Comparison of ENCODE assay signal across 11 cellular contexts in the genomic region with DNA sequence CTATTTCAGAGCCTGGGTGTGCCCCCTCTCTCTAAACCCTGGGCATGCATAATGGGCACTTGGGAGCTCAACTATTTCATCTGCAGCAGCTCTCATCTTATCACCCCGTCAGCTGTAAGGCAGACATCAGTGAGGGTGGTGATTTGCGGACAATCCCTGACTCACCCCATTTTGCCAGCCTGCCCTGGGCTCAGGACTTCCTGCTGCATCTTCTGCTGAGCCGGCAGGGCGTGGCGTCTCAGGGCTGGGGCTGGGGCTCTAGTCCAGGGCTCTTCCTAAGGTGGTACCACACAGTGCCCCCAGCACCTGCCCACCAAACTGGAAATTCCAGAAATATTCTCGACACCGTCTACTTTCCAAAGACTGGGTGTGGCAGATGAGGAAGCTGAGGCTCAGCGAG. TPM values are rescaled to one million over a fixed set of nuclear protein-coding genes. Genes with fewer than 3 reads are reported as not detected.
A peak's percentile ranks its signal among the peaks of the same experiment; 100 is the strongest.
DNase-seq lines count a peak whose midpoint lies in the region; ATAC-seq, FAIRE-seq and TF ChIP-seq lines count a peak whose summit lies in the region.
"Had no signal": no experiment of that assay in that cellular context is flagged by ENCODE, and none has a peak within 500 bp of the region (broad histone marks: within the 10 kb centered on the region; RNA-seq: fewer than 3 reads in every experiment).

No MANE protein-coding gene starts in this region.

- no peak overlapping the region for H3K27ac ChIP-seq in kidney (ENCODE audit: low read depth in 2 of 2, low read length in 2 of 2)
- H3K27ac ChIP-seq in upper lobe of left lung = peak overlapping the region; percentile 69 to 89 (median 84)
- H3K27ac ChIP-seq in brain microvascular endothelial cell = no peak overlapping the region

- H3K4me1 ChIP-seq in kidney (ENCODE audit: control insufficient read depth in 1 of 2, insufficient read depth in 1 of 2, low read depth in 1 of 2, low read length in 2 of 2) = peaks cover 0 to 3% of the 10 kb centered on the region in 2 donors
- peaks cover 1 to 41% (median 20%) of the 10 kb centered on the region in 4 donors for H3K4me1 ChIP-seq in upper lobe of left lung

- 61 to 76% methylated on average over 7 to 8 of the region's 8 CpGs for WGBS in upper lobe of left lung, 2 donors

- no peak for TF ChIP-seq EP300 in upper lobe of left lung (IDR thresholded peaks at IDR 0.05)

- H3K4me3 ChIP-seq in kidney (ENCODE audit: low read length in 2 of 2) (no peak overlapping the region), upper lobe of left lung (no peak overlapping the region), brain microvascular endothelial cell (ENCODE audit: low read depth, low read length) (no peak overlapping the region)

- TF ChIP-seq POLR2A in upper lobe of left lung (IDR thresholded peaks at IDR 0.05) = no peak

- FAIRE-seq in kidney (lab: Jason Lieb, UNC) = no peak

- no peak overlapping the region for H3K9ac ChIP-seq in kidney (ENCODE audit: low read length in 2 of 2)

- H3K27me3 ChIP-seq in upper lobe of left lung = no peaks in the 10 kb centered on the region
- no peaks in the 10 kb centered on the region for H3K27me3 ChIP-seq in brain microvascular endothelial cell (replicated peaks)

- H3K9me3 ChIP-seq in kidney (ENCODE audit: control insufficient read depth in 1 of 2, low read length in 2 of 2) (no peaks in the 10 kb centered on the region), upper lobe of left lung (no peaks in the 10 kb centered on the region)

- ATAC-seq in upper lobe of left lung (ENCODE audit: low FRiP score in 2 of 2) (peak; percentile 19 to 59), GM19397 (IDR thresholded peaks at IDR 0.05; ENCODE audit: unreplicated experiment) (no peak), HG03571 (IDR thresholded peaks at IDR 0.05; ENCODE audit: unreplicated experiment) (no peak)

- no peak for TF ChIP-seq CTCF in kidney (IDR thresholded peaks at IDR 0.05; ENCODE audit: borderline replicate concordance, extremely low read depth, insufficient read depth)
- no peak for TF ChIP-seq CTCF in upper lobe of left lung (IDR thresholded peaks at IDR 0.05)
- no peak for TF ChIP-seq CTCF in brain microvascular endothelial cell (IDR thresholded peaks at IDR 0.05; ENCODE audit: low read depth, low read length, missing control alignments)

- intact Hi-C loops in kidney (cut with DNase I) = no loop called here

- DNase-seq in SKM-1 treated with dmso at 0.1 percent for 144 hours (lab: John Stamatoyannopoulos, UW; ENCODE audit: unreplicated experiment) (peak; percentile 25), SKM-1 (lab: John Stamatoyannopoulos, UW; ENCODE audit: unreplicated experiment) (no peak), kidney (peak; percentile 76), upper lobe of left lung (peak; percentile 73 to 80), brain microvascular endothelial cell (no peak)
- DNase-seq in activated T-cell treated with anti-CD3 and anti-CD28 coated beads, Interleukin-2, amount 50 U/mL, for 48 hours = peak; percentile 75 to 83
- DNase-seq: 8988T, SHP77 treated with DMSO at 0.1 percent for 48 hours had no signal

- in situ Hi-C loops in brain microvascular endothelial cell (cut with HindIII; ENCODE audit: low pct_ligation_motif_present, low sequenced_read_pairs) = no loop called here

- H3K36me3 ChIP-seq in kidney (ENCODE audit: control insufficient read depth in 1 of 2, insufficient read depth in 2 of 2, low read length in 2 of 2) (no peaks in the 10 kb centered on the region), upper lobe of left lung (no peaks in the 10 kb centered on the region), brain microvascular endothelial cell (replicated peaks) (no peaks in the 10 kb centered on the region)

RNA-seq across cellular contexts. Expression of a gene that starts 0.9 kb away (rescaled TPM):
- total RNA-seq in kidney (22.1 TPM), upper lobe of left lung (10 to 100 TPM in 5 of 6 donors, 1 to 10 TPM in 1; 7.0 to 69.1 (median 20.2) TPM)
- 2.2 TPM for polyA plus RNA-seq in kidney (ENCODE audit: insufficient read depth, low read depth, low replicate concordance)
- total RNA-seq: myocyte had no signal

Comparison
In these comparisons a context has a peak if more than half of its experiments do, and no peak if none do; other contexts are left out.
1. DNase-seq: peak in SKM-1 treated with dmso at 0.1 percent for 144 hours (single experiment), activated T-cell treated with anti-CD3 and anti-CD28 coated beads, Interleukin-2, amount 50 U/mL, for 48 hours (2 of 2), kidney (single experiment) and upper lobe of left lung (2 of 2); none in SKM-1 (single experiment) and brain microvascular endothelial cell (single experiment).
2. H3K27ac ChIP-seq: peak in upper lobe of left lung (4 of 4); none in kidney (0 of 2) and brain microvascular endothelial cell (single experiment).
3. ATAC-seq: peak in upper lobe of left lung (2 of 2); none in GM19397 (single experiment) and HG03571 (single experiment).